Comparison of ENCODE assay signal across 8 cellular contexts in the genomic region with DNA sequence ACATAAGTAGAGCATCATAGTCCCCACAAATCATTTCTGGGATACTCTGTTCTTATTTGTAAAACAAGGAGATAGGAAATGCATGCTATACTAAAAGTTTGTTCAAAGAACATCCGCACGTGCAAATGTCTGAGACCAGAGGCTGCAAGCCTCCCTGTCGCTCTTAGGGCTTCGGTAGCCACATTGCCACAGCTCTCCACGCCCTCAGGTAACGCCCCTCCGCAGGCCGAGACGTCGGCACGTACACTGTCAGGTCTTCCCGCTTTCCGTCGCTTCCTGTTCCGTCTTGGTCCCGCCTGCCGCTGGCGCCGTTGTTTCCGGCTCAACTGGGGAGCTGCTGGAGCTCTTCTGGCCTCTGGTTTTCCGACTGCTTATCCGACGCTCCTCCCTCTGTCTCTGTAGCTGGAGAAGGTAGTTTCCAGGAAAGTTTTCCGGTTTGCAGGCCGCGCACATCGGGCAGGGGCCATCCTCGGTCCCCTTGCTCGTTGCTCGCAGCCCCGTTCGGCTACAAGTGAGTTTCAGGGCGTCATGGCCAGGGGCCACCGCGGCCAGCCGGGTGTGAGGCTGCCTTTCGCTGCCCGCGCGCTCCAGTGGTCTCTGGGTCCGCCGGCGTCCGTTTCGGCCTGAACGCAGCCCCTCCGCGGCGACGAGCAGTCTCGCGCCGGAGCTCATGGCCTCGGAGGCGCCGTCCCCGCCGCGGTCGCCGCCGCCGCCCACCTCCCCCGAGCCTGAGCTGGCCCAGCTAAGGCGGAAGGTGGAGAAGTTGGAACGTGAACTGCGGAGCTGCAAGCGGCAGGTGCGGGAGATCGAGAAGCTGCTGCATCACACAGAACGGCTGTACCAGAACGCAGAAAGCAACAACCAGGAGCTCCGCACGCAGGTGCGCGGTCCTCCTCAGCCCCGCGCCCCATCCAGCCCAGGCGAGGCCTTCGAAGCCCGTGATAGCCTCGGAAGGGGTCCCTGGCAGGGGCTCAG. TPM values are rescaled to one million over a fixed set of nuclear protein-coding genes. Genes with fewer than 3 reads are reported as not detected.
A peak's percentile ranks its signal among the peaks of the same experiment; 100 is the strongest.
DNase-seq lines count a peak whose midpoint lies in the region; ATAC-seq and TF ChIP-seq lines count a peak whose summit lies in the region.

Gene AGGF1, plus strand, starts transcription at position 308 of the 975 bp plus-strand sequence. Its CDS starts 363 bp downstream, at position 671.

- H3K27ac Mint-ChIP-seq in activated CD4-positive, alpha-beta T cell treated with anti-CD3 and anti-CD28 coated beads, Interleukin-2, amount 10 ng/mL, durations not matched to agents 7 days and 5 days: peak within 1 kb of the TSS; percentile 94

- no peaks in the 10 kb centered on the region; the same call in 1 of the 2 replicates for H3K36me3 ChIP-seq in BE2C

- H3K4me1 Mint-ChIP-seq in activated CD4-positive, alpha-beta T cell treated with anti-CD3 and anti-CD28 coated beads, Interleukin-2, amount 10 ng/mL, durations not matched to agents 7 days and 5 days: peaks cover 33% of the 10 kb centered on the region

- H3K27ac ChIP-seq in coronary artery: peak within 1 kb of the TSS; percentile 79 to 95
- peak within 1 kb of the TSS; percentile 84 for H3K27ac ChIP-seq in layer of hippocampus (ENCODE audit: low read depth, low read length)

- peaks cover 6% of the 10 kb centered on the region for H3K27me3 Mint-ChIP-seq in activated CD4-positive, alpha-beta T cell treated with anti-CD3 and anti-CD28 coated beads, Interleukin-2, amount 10 ng/mL, durations not matched to agents 7 days and 5 days

- POLR2A ChIA-PET in activated CD4-positive, alpha-beta T cell treated with anti-CD3 and anti-CD28 coated beads, Interleukin-2, amount 10 ng/mL, durations not matched to agents 7 days and 5 days (lab: Charles Lee): interaction anchor here (0.5 to 1.1 kb wide), 2 partner anchors 293 to 887 kb away, joined by 3 to 4 read pairs; no protein-coding TSS in a partner anchor

- H3K9me3 Mint-ChIP-seq in activated CD4-positive, alpha-beta T cell treated with anti-CD3 and anti-CD28 coated beads, Interleukin-2, amount 10 ng/mL, durations not matched to agents 7 days and 5 days: peaks cover 23% of the 10 kb centered on the region

- TF ChIP-seq CTCF in BE2C (IDR thresholded peaks at IDR 0.05; ENCODE audit: low read depth, low read length) (no peak), coronary artery (IDR thresholded peaks at IDR 0.05) (no peak)

- peaks cover 40% of the 10 kb centered on the region for H3K36me3 Mint-ChIP-seq in activated CD4-positive, alpha-beta T cell treated with anti-CD3 and anti-CD28 coated beads, Interleukin-2, amount 10 ng/mL, durations not matched to agents 7 days and 5 days (ENCODE audit: low read depth)

- ATAC-seq in HG03460 (IDR thresholded peaks at IDR 0.05; ENCODE audit: unreplicated experiment): peak; percentile 98

- H3K27me3 ChIP-seq in BE2C (no peaks in the 10 kb centered on the region; the same call in 1 of the 2 replicates), layer of hippocampus (ENCODE audit: control insufficient read depth, insufficient read depth, low read length) (no peaks in the 10 kb centered on the region)

- H3K4me3 ChIP-seq in BE2C (ENCODE audit: low read depth, low read length) (peak within 1 kb of the TSS; percentile 83), coronary artery (peak within 1 kb of the TSS; percentile 94)

- H3K4me1 ChIP-seq in BE2C: 0 out of 2 replicates have a peak, but pooled peaks cover 3% of the 10 kb centered on the region

- H3K9me3 ChIP-seq in BE2C: no peaks in the 10 kb centered on the region; the same call in none of the 2 replicates

- DNase-seq in BE2C (peak; percentile 92), GM19240 (ENCODE audit: insufficient read length, low spot score) (peak; percentile 73), NCI-H526 (lab: John Stamatoyannopoulos, UW) (peak; percentile 83 to 91), coronary artery (ENCODE audit: low spot score) (peak; percentile 94)
- peak; percentile 95 for DNase-seq in activated CD4-positive, alpha-beta T cell treated with anti-CD3 and anti-CD28 coated beads, Interleukin-2, amount 10 ng/mL, durations not matched to agents 7 days and 5 days
- DNase-seq in stimulated activated CD4-positive, alpha-beta T cell treated with anti-CD3 and anti-CD28 coated beads, Interleukin-1b, Interleukin-23, amount 100 ng/mL, for 4 hours (ENCODE audit: low read depth in 2 of 2): peak; percentile 80 to 82

- peak within 1 kb of the TSS; percentile 84 for H3K4me3 Mint-ChIP-seq in activated CD4-positive, alpha-beta T cell treated with anti-CD3 and anti-CD28 coated beads, Interleukin-2, amount 10 ng/mL, durations not matched to agents 7 days and 5 days

- CTCF ChIA-PET in activated CD4-positive, alpha-beta T cell treated with anti-CD3 and anti-CD28 coated beads, Interleukin-2, amount 10 ng/mL, durations not matched to agents 7 days and 5 days (lab: Charles Lee): interaction anchor here (0.6 to 1.5 kb wide), 8 partner anchors 14 to 265 kb away, joined by 3 to 4 read pairs (median 3); no protein-coding TSS in a partner anchor

RNA-seq across cellular contexts. Expression of gene AGGF1, which starts in this region (rescaled TPM):
- 29.7 TPM for polyA plus RNA-seq in BE2C (2012; ENCODE audit: insufficient read depth, insufficient read length, low read depth)
- total RNA-seq in activated CD4-positive, alpha-beta T cell treated with anti-CD3 and anti-CD28 coated beads, Interleukin-2, amount 10 ng/mL, durations not matched to agents 7 days and 5 days: 10 to 100 TPM; 27.6 to 28.9 TPM

Comparison
In these comparisons a context has a peak if more than half of its experiments do, and no peak if none do; other contexts are left out.
1. Peak in every context shown above with its lines: DNase-seq, ATAC-seq, H3K4me3 ChIP-seq and H3K27ac ChIP-seq.